In the genomic region with DNA sequence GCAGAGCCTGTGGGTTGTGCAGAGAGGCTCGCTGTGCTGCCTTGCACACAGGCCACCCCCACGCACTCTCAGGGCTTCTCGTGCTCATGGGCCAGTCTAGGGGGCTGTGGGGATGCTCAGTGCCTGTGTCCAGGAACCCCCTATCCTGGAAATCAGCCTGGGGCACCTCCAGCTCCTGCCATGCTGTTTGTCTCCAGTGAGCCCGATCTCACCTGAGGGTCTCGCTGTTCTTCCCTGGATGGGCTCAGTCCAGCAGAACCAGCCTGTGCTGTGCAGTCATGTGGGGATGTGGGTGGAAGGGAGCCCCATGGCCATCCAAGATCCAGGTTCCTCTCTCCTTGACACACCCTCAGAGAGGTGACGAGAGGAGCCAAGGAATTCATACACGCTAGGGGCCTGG, we compare ENCODE assay signal across 23 cellular contexts. TPM values are rescaled to one million over a fixed set of nuclear protein-coding genes. Genes with fewer than 3 reads are reported as not detected.
DNase-seq lines count a peak whose midpoint lies in the region; ATAC-seq, FAIRE-seq and TF ChIP-seq lines count a peak whose summit lies in the region.
"Had no signal": no experiment of that assay in that cellular context is flagged by ENCODE, and none has a peak within 500 bp of the region (broad histone marks: within the 10 kb centered on the region; RNA-seq: fewer than 3 reads in every experiment).

No MANE protein-coding gene starts in this region.

- DNase-seq in bronchial epithelial cell (ENCODE audit: low read depth) (no peak), ecto neural progenitor cell (ENCODE audit: low spot score) (peak; percentile 29), left lobe of liver (ENCODE audit: low spot score) (peak; percentile 33), ureter (ENCODE audit: low spot score) (peak; percentile 27), hippocampal formation (lab: John Stamatoyannopoulos, UW) (no peak), NCI-H774 (lab: John Stamatoyannopoulos, UW) (no peak)
- DNase-seq: C1 segment of cervical spinal cord; Calu3; CD4-positive, alpha-beta memory T cell; COR-L47; DMS53; DMS79 treated with DMSO at 0.1 percent for 48 hours; GF-D8; GOT3; HFFc6 had no signal

- ATAC-seq in left lobe of liver = peak; percentile 10

- no peak for TF ChIP-seq CTCF in bronchial epithelial cell (IDR thresholded peaks at IDR 0.05; ENCODE audit: insufficient read depth, low read length, severe bottlenecking)

- no peak overlapping the region for H3K4me3 ChIP-seq in bronchial epithelial cell (ENCODE audit: low read depth, low read length)
- H3K4me3 ChIP-seq: HAP-1 had no signal

- H3K36me3 ChIP-seq in bronchial epithelial cell (ENCODE audit: control insufficient read depth, insufficient read depth, low read length) = no peaks in the 10 kb centered on the region
- H3K36me3 ChIP-seq: HAP-1 had no signal

- H3K27me3 ChIP-seq in bronchial epithelial cell (ENCODE audit: control insufficient read depth, insufficient read depth, low read length) = no peaks in the 10 kb centered on the region

- FAIRE-seq in bronchial epithelial cell (lab: Jason Lieb, UNC) = peak; percentile 94
- FAIRE-seq: GM12891, GM18507, H54 had no signal

RNA-seq across cellular contexts. Expression of a gene that starts 4.8 kb away (rescaled TPM):
- total RNA-seq in bronchial epithelial cell (not detected in 2 replicates), left lobe of liver (not detected), ureter (not detected)
- total RNA-seq: A172; A673; Calu3; CD4-positive, alpha-beta memory T cell; Daoy; G401; HFFc6 had no signal

RNA-seq across cellular contexts. Expression of a gene that starts 26.7 kb away (rescaled TPM):
- total RNA-seq in bronchial epithelial cell (0.26 and 0.51 TPM in 2 replicates), left lobe of liver (17,840 TPM), ureter (13.8 TPM)
- total RNA-seq: A673, G401 had no signal

RNA-seq across cellular contexts. Expression of a gene that starts 38.5 kb away (rescaled TPM):
- total RNA-seq in bronchial epithelial cell (not detected in 2 replicates), left lobe of liver (155 TPM), ureter (not detected)
- total RNA-seq: A172; A673; CD4-positive, alpha-beta memory T cell; G401; HFFc6 had no signal

Comparison
In these comparisons a context has a peak if more than half of its experiments do, and no peak if none do; other contexts are left out.
1. DNase-seq: peak in ecto neural progenitor cell (single experiment), left lobe of liver (single experiment) and ureter (single experiment); none in bronchial epithelial cell (single experiment), hippocampal formation (0 of 2) and NCI-H774 (single experiment).
2. RNA of a gene that starts 26.7 kb away (total RNA-seq): 17,840 TPM in left lobe of liver (single experiment); 13.8 TPM in ureter (single experiment) and 0.26 to 0.51 TPM in bronchial epithelial cell; every median in the first group is over 1,000 times any median in the second.
3. RNA of a gene that starts 38.5 kb away (total RNA-seq): 155 TPM in left lobe of liver (single experiment); not detected in bronchial epithelial cell and not detected in ureter (single experiment); every median in the first group is over 100 times any median in the second.